Comparison of ENCODE assay signal across 8 cellular contexts in the genomic region with DNA sequence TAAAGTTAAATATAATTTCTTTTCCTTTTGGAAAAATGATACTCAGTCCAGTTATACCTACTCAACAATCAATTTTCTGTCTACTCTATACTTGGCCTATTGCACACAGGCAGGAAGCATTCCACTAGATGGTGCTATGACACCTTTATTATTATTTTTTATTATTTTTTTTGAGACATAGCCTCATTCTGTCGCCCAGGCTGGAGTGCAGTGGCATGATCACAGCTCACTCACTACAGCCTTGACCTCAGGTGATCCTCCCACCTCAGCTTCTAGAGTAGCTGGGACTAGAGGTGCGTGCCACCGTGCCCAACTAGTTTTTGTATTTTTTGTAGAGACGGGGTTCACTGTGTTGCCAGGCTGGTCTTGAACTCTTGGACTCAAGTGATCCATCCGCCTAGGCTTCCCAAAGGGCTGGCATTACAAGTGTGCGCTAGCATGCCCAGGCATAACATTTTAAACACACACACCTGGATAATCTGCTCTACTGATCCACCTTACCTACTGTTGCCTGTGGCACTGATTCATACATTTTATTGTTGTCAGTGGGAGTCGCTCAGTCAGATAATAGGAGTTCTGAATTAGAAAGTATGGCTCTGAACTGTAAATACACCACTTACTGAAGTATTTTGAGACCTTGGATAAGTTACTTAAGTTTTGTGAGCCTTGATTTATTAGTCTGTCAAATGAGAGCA. TPM values are rescaled to one million over a fixed set of nuclear protein-coding genes. Genes with fewer than 3 reads are reported as not detected.
DNase-seq lines count a peak whose midpoint lies in the region; ATAC-seq and TF ChIP-seq lines count a peak whose summit lies in the region.

No MANE protein-coding gene starts in this region.

- no peaks in the 10 kb centered on the region for H3K27me3 Mint-ChIP-seq in T-cell

- no peak overlapping the region for H3K4me3 Mint-ChIP-seq in T-cell

- intact Hi-C loops in vagina (cut with DNase I): no loop called here

- POLR2A ChIA-PET in T-cell (lab: Charles Lee): interaction anchor here (0.6 kb wide), 2 partner anchors 193 to 783 kb away, joined by 3 to 4 read pairs; no protein-coding TSS in a partner anchor

- H3K27me3 ChIP-seq in vagina: no peaks in the 10 kb centered on the region

- no peak for TF ChIP-seq POLR2A in vagina (IDR thresholded peaks at IDR 0.05)

- no peak overlapping the region for H3K27ac ChIP-seq in vagina

- H3K9me3 Mint-ChIP-seq in T-cell: no peaks in the 10 kb centered on the region

- peak; percentile 25 for DNase-seq in stimulated activated CD4-positive, alpha-beta T cell treated with anti-CD3 and anti-CD28 coated beads, Interleukin-4, amount 100 ng/mL, for 24 hours
- DNase-seq in stimulated activated CD4-positive, alpha-beta T cell treated with anti-CD3 and anti-CD28 coated beads, Interleukin-2, amount 100 ng/mL, for 24 hours: no peak
- DNase-seq in T-cell (peak in 15 of 34 experiments; percentile 2 to 25 (median 7)), fibroblast of peridontal ligament (ENCODE audit: extremely low read depth) (peak; percentile 25), vagina (ENCODE audit: extremely low spot score in 2 of 2) (no peak)

- CTCF ChIA-PET in T-cell (lab: Charles Lee): interaction anchor here (0.6 to 1.3 kb wide), 15 partner anchors 16 to 444 kb away, joined by 3 to 8 read pairs (median 4); a partner anchor contains a TSS

- H3K4me1 ChIP-seq in vagina: no peaks in the 10 kb centered on the region

- no peaks in the 10 kb centered on the region for H3K9me3 ChIP-seq in vagina

- H3K4me3 ChIP-seq in vagina: no peak overlapping the region

- H3K36me3 Mint-ChIP-seq in T-cell: peaks cover 45% of the 10 kb centered on the region

- TF ChIP-seq CTCF in vagina (IDR thresholded peaks at IDR 0.05): no peak

- ATAC-seq in T-cell (replicated peaks in 1 of 4): peak; percentile 61 to 83 (median 80)
- no peak for ATAC-seq in HG03460 (IDR thresholded peaks at IDR 0.05; ENCODE audit: unreplicated experiment)
- ATAC-seq in GM18502 (IDR thresholded peaks at IDR 0.05; ENCODE audit: poor library complexity, unreplicated experiment): no peak
- no peak for ATAC-seq in GM19324 (IDR thresholded peaks at IDR 0.05; ENCODE audit: low FRiP score, unreplicated experiment)

- H3K27ac Mint-ChIP-seq in T-cell: peak overlapping the region in 1 of 2 donors; percentile 84

- H3K36me3 ChIP-seq in vagina: peaks cover 0 to 75% of the 10 kb centered on the region in 2 donors

- H3K4me1 Mint-ChIP-seq in T-cell: peaks cover 12 to 24% (median 15%) of the 10 kb centered on the region in 3 donors

RNA-seq across cellular contexts. Expression of a gene that starts 56.2 kb away (rescaled TPM):
- 10 to 100 TPM; 58.2 to 68.3 (median 64.4) TPM for total RNA-seq in T-cell
- total RNA-seq in vagina: 47.9 TPM

Comparison
In these comparisons a context has a peak if more than half of its experiments do, and no peak if none do; other contexts are left out.
1. DNase-seq: peak in stimulated activated CD4-positive, alpha-beta T cell treated with anti-CD3 and anti-CD28 coated beads, Interleukin-4, amount 100 ng/mL, for 24 hours (single experiment) and fibroblast of peridontal ligament (single experiment); none in stimulated activated CD4-positive, alpha-beta T cell treated with anti-CD3 and anti-CD28 coated beads, Interleukin-2, amount 100 ng/mL, for 24 hours (0 of 2) and vagina (0 of 2).
2. ATAC-seq: peak in T-cell (4 of 4); none in HG03460 (single experiment), GM18502 (single experiment) and GM19324 (single experiment).